16 cellular contexts compared by ENCODE assay signal in the genomic region with DNA sequence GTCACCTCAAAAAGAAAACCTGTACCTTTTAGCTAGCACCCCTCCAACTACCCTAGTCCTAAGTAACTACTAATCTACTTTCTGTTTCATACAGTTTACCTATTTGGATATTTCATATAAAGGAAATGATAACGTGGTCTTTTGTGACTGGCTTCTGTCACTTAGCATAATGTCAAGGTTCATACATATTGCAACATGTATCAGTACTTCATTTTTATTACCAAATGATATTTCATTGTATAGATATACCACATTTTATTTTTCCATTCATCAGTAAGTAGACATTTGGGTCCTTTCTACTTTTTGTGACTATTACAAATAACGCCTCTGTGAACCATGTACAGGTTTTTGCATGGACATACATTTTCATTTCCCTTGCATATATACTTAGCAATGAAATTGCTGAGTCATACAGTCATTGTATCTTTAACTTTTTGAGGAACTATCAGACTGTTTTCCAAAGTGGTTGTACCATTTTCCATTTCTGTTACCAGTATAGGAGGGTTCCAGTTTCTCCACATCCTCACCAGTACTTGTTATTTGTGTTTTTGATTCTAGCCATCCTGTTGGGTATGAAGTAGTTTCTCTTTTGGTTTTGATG. TPM values are rescaled to one million over a fixed set of nuclear protein-coding genes. Genes with fewer than 3 reads are reported as not detected.
DNase-seq lines count a peak whose midpoint lies in the region; ATAC-seq and TF ChIP-seq lines count a peak whose summit lies in the region.
"Had no signal": no experiment of that assay in that cellular context is flagged by ENCODE, and none has a peak within 500 bp of the region (broad histone marks: within the 10 kb centered on the region; RNA-seq: fewer than 3 reads in every experiment).

No MANE protein-coding gene starts in this region.

- no peaks in the 10 kb centered on the region for H3K9me3 ChIP-seq in IMR-90 (ENCODE audit: control insufficient read depth, insufficient read depth, low read length)
- no peaks in the 10 kb centered on the region for H3K9me3 ChIP-seq in PC-3 (ENCODE audit: low read length)
- H3K9me3 ChIP-seq in mammary epithelial cell (replicated peaks; ENCODE audit: insufficient read depth, low read length), result no peaks in the 10 kb centered on the region

- no peak overlapping the region; the same call in 1 of the 2 replicates for H3K14ac ChIP-seq in IMR-90 (replicated peaks; ENCODE audit: low read depth, low read length)

- TF ChIP-seq CTCF in IMR-90 (conservative IDR thresholded peaks at IDR 0.05; ENCODE audit: low read depth, low read length) (no peak), PC-3 (conservative IDR thresholded peaks at IDR 0.05; ENCODE audit: low read depth, low read length) (no peak), mammary epithelial cell (conservative IDR thresholded peaks at IDR 0.05 in 1 of 2, IDR thresholded peaks at IDR 0.05 in 1 of 2; ENCODE audit: extremely low read depth in 1 of 2, insufficient read depth in 1 of 2, low read depth in 1 of 2, low read length in 2 of 2) (no peak), RWPE1 (conservative IDR thresholded peaks at IDR 0.05; ENCODE audit: low read depth) (no peak)

- H2AK9ac ChIP-seq in IMR-90 (replicated peaks; ENCODE audit: low read depth, low read length, poor library complexity), result no peak overlapping the region

- CTCF ChIA-PET in activated CD8-positive, alpha-beta memory T cell treated with anti-CD3 and anti-CD28 coated beads, Interleukin-2, amount 10 ng/mL, durations not matched to agents 7 days and 5 days (lab: Charles Lee), result interaction anchor here (1.4 kb wide), 1 partner anchor 47 kb away, joined by 4 read pairs; no protein-coding TSS in a partner anchor
- CTCF ChIA-PET in IMR-90 (lab: Yijun Ruan, JAX) (no interaction called here), PC-3 (lab: Charles Lee) (no interaction called here), mammary epithelial cell (lab: Charles Lee; ENCODE audit: low non-redundant PET) (no interaction called here), RWPE1 (lab: Yijun Ruan, JAX) (interaction anchor here (1.0 kb wide), 1 partner anchor 46 kb away, joined by 5 read pairs; no protein-coding TSS in a partner anchor)

- BruUV-seq in IMR-90 (replicated peaks; lab: Mats Ljungman, UMichigan) (no TSS peak), PC-3 (replicated peaks; lab: Mats Ljungman, UMichigan) (no TSS peak), mammary epithelial cell (replicated peaks; lab: Mats Ljungman, UMichigan) (no TSS peak)

- no peak overlapping the region for H3K27ac Mint-ChIP-seq in activated CD8-positive, alpha-beta memory T cell treated with anti-CD3 and anti-CD28 coated beads, Interleukin-2, amount 10 ng/mL, durations not matched to agents 7 days and 5 days

- H4K20me1 ChIP-seq in IMR-90 (ENCODE audit: insufficient read depth, low read length) (peaks cover 3% of the 10 kb centered on the region; the same call in 1 of the 2 replicates), PC-3 (ENCODE audit: low read length) (no peaks in the 10 kb centered on the region), mammary epithelial cell (ENCODE audit: insufficient read depth, low read length) (no peaks in the 10 kb centered on the region)

- no peak overlapping the region for H4K91ac ChIP-seq in IMR-90 (ENCODE audit: insufficient read depth, low read depth, low read length)

- H2BK20ac ChIP-seq in IMR-90 (ENCODE audit: low read depth, low read length), result no peak overlapping the region

- in situ Hi-C loops in IMR-90 (cut with MboI; ENCODE audit: low sequenced_read_pairs), result no loop called here
- in situ Hi-C loops in mammary epithelial cell (cut with MboI; ENCODE audit: low sequenced_read_pairs in 2 of 2), result no loop called here

- dilution Hi-C loops in IMR-90 (cut with HindIII; ENCODE audit: low sequenced_read_pairs, unreplicated experiment), result no loop called here
- dilution Hi-C loops in mammary epithelial cell (cut with HindIII; ENCODE audit: low sequenced_read_pairs), result no loop called here

- peaks cover 24 to 62% of the 10 kb centered on the region in 2 experiments for H3K79me1 ChIP-seq in IMR-90 (ENCODE audit: low read depth in 1 of 2, low read length in 2 of 2)

- no peak overlapping the region for H3K23ac ChIP-seq in IMR-90 (ENCODE audit: low read depth, low read length)

- H3K9me3 Mint-ChIP-seq in activated CD8-positive, alpha-beta memory T cell treated with anti-CD3 and anti-CD28 coated beads, Interleukin-2, amount 10 ng/mL, durations not matched to agents 7 days and 5 days (ENCODE audit: low read depth), result no peaks in the 10 kb centered on the region

- H3F3A ChIP-seq in PC-3 (ENCODE audit: low read length, unreplicated experiment), result no peaks in the 10 kb centered on the region

- TF ChIP-seq POLR2A in IMR-90 (IDR thresholded peaks at IDR 0.05; ENCODE audit: low read depth, low read length), result no peak

- peaks cover 36% of the 10 kb centered on the region for H3K4me1 Mint-ChIP-seq in activated CD8-positive, alpha-beta memory T cell treated with anti-CD3 and anti-CD28 coated beads, Interleukin-2, amount 10 ng/mL, durations not matched to agents 7 days and 5 days

- H3K4me3 Mint-ChIP-seq in activated CD8-positive, alpha-beta memory T cell treated with anti-CD3 and anti-CD28 coated beads, Interleukin-2, amount 10 ng/mL, durations not matched to agents 7 days and 5 days, result no peak overlapping the region

- H3K27ac ChIP-seq in IMR-90 (ENCODE audit: insufficient read depth, low read length), result no peak overlapping the region
- H3K27ac ChIP-seq in PC-3 (ENCODE audit: low read length), result 0 out of 2 replicates have a peak overlapping the region, but pooled peaks have one; percentile 11
- peak overlapping the region; percentile 24 for H3K27ac ChIP-seq in mammary epithelial cell (ENCODE audit: insufficient read depth, low read depth, low read length)
- H3K27ac ChIP-seq in RWPE1, result no peak overlapping the region

- no peak overlapping the region for H2BK15ac ChIP-seq in IMR-90 (ENCODE audit: low read depth, low read length)

- no peaks in the 10 kb centered on the region for H3K27me3 ChIP-seq in IMR-90 (ENCODE audit: control insufficient read depth, insufficient read depth, low read length)
- no peaks in the 10 kb centered on the region for H3K27me3 ChIP-seq in PC-3 (ENCODE audit: low read length)
- no peaks in the 10 kb centered on the region for H3K27me3 ChIP-seq in mammary epithelial cell (ENCODE audit: insufficient read depth, low read length)

- no peak overlapping the region for H2BK5ac ChIP-seq in IMR-90 (ENCODE audit: low read depth, low read length, poor library complexity, severe bottlenecking)

- H2AFZ ChIP-seq in IMR-90 (replicated peaks; ENCODE audit: low read length, poor library complexity) (no peak overlapping the region), PC-3 (ENCODE audit: low read length) (no peak overlapping the region), mammary epithelial cell (ENCODE audit: low read depth, low read length) (no peak overlapping the region)

- peaks cover 5% of the 10 kb centered on the region; the same call in 1 of the 2 replicates for H3K9me1 ChIP-seq in IMR-90 (ENCODE audit: insufficient read depth, low read length)

- no peak overlapping the region for H4K8ac ChIP-seq in IMR-90 (ENCODE audit: low read depth in 2 of 2, low read length in 2 of 2)

- H3K4me1 ChIP-seq in IMR-90 (ENCODE audit: control insufficient read depth, insufficient read depth, low read length) (peaks cover 8% of the 10 kb centered on the region), PC-3 (ENCODE audit: insufficient read depth, low read length) (peaks cover 35% of the 10 kb centered on the region), mammary epithelial cell (ENCODE audit: insufficient read depth, low read length) (peaks cover 44% of the 10 kb centered on the region)

- H3K36me3 Mint-ChIP-seq in activated CD8-positive, alpha-beta memory T cell treated with anti-CD3 and anti-CD28 coated beads, Interleukin-2, amount 10 ng/mL, durations not matched to agents 7 days and 5 days, result peaks cover 25% of the 10 kb centered on the region

- H2BK120ac ChIP-seq in IMR-90 (ENCODE audit: low read depth, low read length), result no peak overlapping the region

- no peak overlapping the region for H2AK5ac ChIP-seq in IMR-90 (ENCODE audit: low read depth, low read length)

- peak; percentile 30 for ATAC-seq in activated CD8-positive, alpha-beta memory T cell treated with anti-CD3 and anti-CD28 coated beads, Interleukin-2, amount 10 ng/mL, durations not matched to agents 7 days and 5 days
- ATAC-seq in IMR-90 (ENCODE audit: low read depth) (no peak), PC-3 (no peak)

- H3K18ac ChIP-seq in IMR-90 (ENCODE audit: low read depth, low read length), result no peak overlapping the region

- no peak overlapping the region for H4K5ac ChIP-seq in IMR-90 (ENCODE audit: low read depth, low read length)

- H3K36me3 ChIP-seq in IMR-90 (ENCODE audit: control insufficient read depth, insufficient read depth, low read length), result peaks cover 6% of the 10 kb centered on the region; the same call in 1 of the 2 replicates
- peaks cover 28% of the 10 kb centered on the region for H3K36me3 ChIP-seq in PC-3 (ENCODE audit: low read depth, low read length)
- peaks cover 13% of the 10 kb centered on the region for H3K36me3 ChIP-seq in mammary epithelial cell (ENCODE audit: insufficient read depth, low read length)

- intact Hi-C loops in IMR-90 (cut with micrococcal nuclease), result no loop called here
- intact Hi-C loops in PC-3 (cut with micrococcal nuclease), result no loop called here
- intact Hi-C loops in mammary epithelial cell (cut with micrococcal nuclease), result no loop called here

- no peaks in the 10 kb centered on the region for H3K27me3 Mint-ChIP-seq in activated CD8-positive, alpha-beta memory T cell treated with anti-CD3 and anti-CD28 coated beads, Interleukin-2, amount 10 ng/mL, durations not matched to agents 7 days and 5 days

- H3K4me2 ChIP-seq in IMR-90 (ENCODE audit: low read depth, low read length) (no peak overlapping the region), PC-3 (ENCODE audit: low read length) (no peak overlapping the region), mammary epithelial cell (ENCODE audit: insufficient read depth, low read depth, low read length) (no peak overlapping the region)

- POLR2A ChIA-PET in IMR-90 (lab: Charles Lee; ENCODE audit: unreplicated experiment) (no interaction called here), PC-3 (lab: Charles Lee; ENCODE audit: unreplicated experiment) (interaction anchor here (0.6 kb wide), 1 partner anchor 20 kb away, joined by 6 read pairs; no protein-coding TSS in a partner anchor), RWPE1 (lab: Yijun Ruan, JAX; ENCODE audit: low non-redundant PET) (no interaction called here)

- no CpG with 5 or more reads among the region's 2 CpGs for WGBS in IMR-90 (ENCODE audit: extremely low coverage in 2 of 2, insufficient read length in 1 of 2), 2 experiments
- 93% methylated on average over 2 of the region's 2 CpGs for WGBS in mammary epithelial cell (ENCODE audit: low coverage, missing lambda C conversion rate)

- H3K56ac ChIP-seq in IMR-90 (ENCODE audit: extremely low read depth, insufficient read depth, low read length), result no peak overlapping the region

- DNase-seq in activated CD8-positive, alpha-beta memory T cell treated with anti-CD3 and anti-CD28 coated beads, Interleukin-2, amount 10 ng/mL, durations not matched to agents 7 days and 5 days, result no peak
- no peak for DNase-seq in activated CD8-positive, alpha-beta memory T cell treated with anti-CD3 and anti-CD28 coated beads, Interleukin-2, amount 50 U/mL, for 4 hours
- DNase-seq in IMR-90 (no peak), PC-3 (no peak), mammary epithelial cell (no peak), SK-N-DZ (ENCODE audit: low spot score) (no peak), RWPE1 (ENCODE audit: low spot score) (no peak), midbrain (lab: John Stamatoyannopoulos, UW) (no peak)
- DNase-seq: C1 segment of cervical spinal cord, DMS153, NCI-H1417, NCI-H1930, NCI-H510A had no signal

- no peak for TF ChIP-seq RAD21 in IMR-90 (IDR thresholded peaks at IDR 0.05; ENCODE audit: low read length)

- H3K79me2 ChIP-seq in PC-3 (ENCODE audit: low read length) (peaks cover 96% of the 10 kb centered on the region), mammary epithelial cell (ENCODE audit: insufficient read depth, low read length) (peaks cover 94% of the 10 kb centered on the region)

- no peaks in the 10 kb centered on the region for H3K9me2 ChIP-seq in PC-3 (replicated peaks; ENCODE audit: low read length)

- H3K9ac ChIP-seq in IMR-90 (ENCODE audit: low read depth, low read length) (no peak overlapping the region), PC-3 (ENCODE audit: low read length) (no peak overlapping the region), mammary epithelial cell (ENCODE audit: insufficient read depth, low read length) (no peak overlapping the region)

- H3K4me3 ChIP-seq in IMR-90 (ENCODE audit: insufficient read depth, low read depth, low read length) (no peak overlapping the region), PC-3 (ENCODE audit: low read length) (no peak overlapping the region), mammary epithelial cell (replicated peaks in 1 of 3; ENCODE audit: insufficient read depth in 1 of 3, low read depth in 2 of 3, low read length in 3 of 3) (no peak overlapping the region)

- no peak overlapping the region for H3K4ac ChIP-seq in IMR-90 (ENCODE audit: low read depth, low read length)

RNA-seq across cellular contexts. Expression of a gene that starts 23.7 kb away (rescaled TPM):
- 10 to 100 TPM; 10.2 to 12.6 TPM for total RNA-seq in activated CD8-positive, alpha-beta memory T cell treated with anti-CD3 and anti-CD28 coated beads, Interleukin-2, amount 10 ng/mL, durations not matched to agents 7 days and 5 days
- 16.0 and 16.9 TPM in 2 replicates for total RNA-seq in IMR-90 (2012; rRNA removed)
- 8.0 and 10.5 TPM in 2 replicates for polyA plus RNA-seq in IMR-90 (2012; rRNA removed)
- polyA plus RNA-seq in IMR-90 (2012; cell fraction: cytosol; rRNA removed), result 2.8 and 3.5 TPM in 2 replicates
- 8.8 and 35.7 TPM in 2 replicates for polyA plus RNA-seq in IMR-90 (2012; cell fraction: nucleus; rRNA removed; ENCODE audit: low replicate concordance)
- total RNA-seq in PC-3 (2014; rRNA removed), result 11.8 and 12.4 TPM in 2 replicates
- total RNA-seq in mammary epithelial cell, result 10 to 100 TPM; 19.0 to 34.8 TPM
- polyA plus RNA-seq in mammary epithelial cell, result 22.6 TPM
- 23.4 TPM for polyA minus RNA-seq in mammary epithelial cell
- 10.2 and 14.6 TPM in 2 replicates for polyA plus RNA-seq in SK-N-DZ (2014; cell fraction: cytosol; rRNA removed)
- 27.2 and 29.0 TPM in 2 replicates for polyA plus RNA-seq in SK-N-DZ (2014; cell fraction: nucleus; rRNA removed)

RNA-seq across cellular contexts. Expression of a gene that starts 30.7 kb away (rescaled TPM):
- total RNA-seq in activated CD8-positive, alpha-beta memory T cell treated with anti-CD3 and anti-CD28 coated beads, Interleukin-2, amount 10 ng/mL, durations not matched to agents 7 days and 5 days, result not detected
- total RNA-seq in IMR-90 (2012; rRNA removed) (not detected in 2 replicates), PC-3 (2014; rRNA removed) (not detected in 2 replicates), mammary epithelial cell (not detected)
- polyA plus RNA-seq in IMR-90 (2012; rRNA removed) (0.13 TPM in 1 of 2 replicates, not detected in the other), mammary epithelial cell (0.05 TPM)
- polyA plus RNA-seq in IMR-90 (2012; cell fraction: cytosol; rRNA removed), result not detected in 2 replicates
- not detected in 2 replicates for polyA plus RNA-seq in IMR-90 (2012; cell fraction: nucleus; rRNA removed; ENCODE audit: low replicate concordance)
- polyA minus RNA-seq in mammary epithelial cell, result not detected
- polyA plus RNA-seq in SK-N-DZ (2014; cell fraction: cytosol; rRNA removed), result not detected in 2 replicates
- polyA plus RNA-seq in SK-N-DZ (2014; cell fraction: nucleus; rRNA removed), result not detected in 2 replicates
- total RNA-seq: HT-29, RPMI7951, SK-MEL-5 had no signal

Comparison
In these comparisons a context has a peak if more than half of its experiments do, and no peak if none do; other contexts are left out.
1. H3K27ac ChIP-seq: peak in PC-3 (single experiment) and mammary epithelial cell (single experiment); none in IMR-90 (single experiment) and RWPE1 (single experiment).
2. CTCF ChIA-PET loops: an anchor here in activated CD8-positive, alpha-beta memory T cell treated with anti-CD3 and anti-CD28 coated beads, Interleukin-2, amount 10 ng/mL, durations not matched to agents 7 days and 5 days (1.4 kb wide) and RWPE1 (1.0 kb wide); none called in IMR-90, PC-3 and mammary epithelial cell.